22 cellular contexts compared by ENCODE assay signal in genomic region chr5:54835642-54836041, GRCh38.
DNase-seq lines count a peak whose midpoint lies in the region; ATAC-seq and TF ChIP-seq lines count a peak whose summit lies in the region.
"Had no signal": no experiment of that assay in that cellular context is flagged by ENCODE, and none has a peak within 500 bp of the region (broad histone marks: within the 10 kb centered on the region; RNA-seq: fewer than 3 reads in every experiment).

No MANE protein-coding gene starts in this region.

- no peaks in the 10 kb centered on the region for H4K20me1 ChIP-seq in MM.1S (ENCODE audit: insufficient read depth, low read length)

- no peak overlapping the region for H3K27ac Mint-ChIP-seq in MCF 10A (ENCODE audit: low read depth, unreplicated experiment)
- H3K27ac Mint-ChIP-seq: activated CD8-positive, alpha-beta T cell treated with anti-CD3 and anti-CD28 coated beads, Interleukin-2, amount 10 ng/mL, durations not matched to agents 7 days and 5 days; activated naive CD8-positive, alpha-beta T cell; IgD-negative memory B cell; natural killer cell; WTC11 had no signal

- no peaks in the 10 kb centered on the region for H3F3A ChIP-seq in MM.1S (ENCODE audit: insufficient read depth, low read length)

- CTCF ChIA-PET in MCF 10A (lab: Yijun Ruan, JAX), result interaction anchor here (0.9 to 4.6 kb wide), 5 partner anchors 9 to 319 kb away, joined by 3 to 28 read pairs (median 5); no protein-coding TSS in a partner anchor

- peaks cover 9% of the 10 kb centered on the region for H3K4me1 Mint-ChIP-seq in MCF 10A (ENCODE audit: insufficient read depth, unreplicated experiment)
- H3K4me1 Mint-ChIP-seq: WTC11 had no signal

- H3K9me2 ChIP-seq in MM.1S (replicated peaks; ENCODE audit: insufficient read depth, low read length), result no peaks in the 10 kb centered on the region

- H3K27ac ChIP-seq in breast epithelium (no peak overlapping the region), tibial artery (peak overlapping the region; percentile 41 to 59), MM.1S (ENCODE audit: low read length) (no peak overlapping the region)
- H3K27ac ChIP-seq: 22Rv1, C4-2B, prostate gland, transverse colon had no signal

- H3K36me3 ChIP-seq in breast epithelium, result no peaks in the 10 kb centered on the region
- H3K36me3 ChIP-seq in tibial artery, result no peaks in the 10 kb centered on the region
- H3K36me3 ChIP-seq in MM.1S (replicated peaks; ENCODE audit: insufficient read depth, low read length), result no peaks in the 10 kb centered on the region
- H3K36me3 ChIP-seq: prostate gland, transverse colon had no signal

- no peak for TF ChIP-seq CTCF in MCF 10A (IDR thresholded peaks at IDR 0.05; ENCODE audit: unreplicated experiment)
- TF ChIP-seq CTCF in breast epithelium (IDR thresholded peaks at IDR 0.05), result no peak
- no peak for TF ChIP-seq CTCF in astrocyte of the spinal cord (IDR thresholded peaks at IDR 0.05; ENCODE audit: low read depth, low read length)
- TF ChIP-seq CTCF in tibial artery (IDR thresholded peaks at IDR 0.05), result no peak
- no peak for TF ChIP-seq CTCF in MM.1S (IDR thresholded peaks at IDR 0.05; ENCODE audit: low read length)

- no peaks in the 10 kb centered on the region for H3K9me3 ChIP-seq in breast epithelium
- H3K9me3 ChIP-seq in tibial artery, result no peaks in the 10 kb centered on the region
- no peaks in the 10 kb centered on the region for H3K9me3 ChIP-seq in MM.1S (replicated peaks; ENCODE audit: insufficient read depth, low read length)
- H3K9me3 ChIP-seq: prostate gland, transverse colon had no signal

- no peaks in the 10 kb centered on the region for H3K27me3 ChIP-seq in breast epithelium
- H3K27me3 ChIP-seq in tibial artery, result no peaks in the 10 kb centered on the region
- H3K27me3 ChIP-seq in MM.1S (replicated peaks; ENCODE audit: insufficient read depth, low read length), result no peaks in the 10 kb centered on the region
- H3K27me3 ChIP-seq: transverse colon had no signal

- POLR2A ChIA-PET in MCF 10A (lab: Yijun Ruan, JAX), result no interaction called here

- in situ Hi-C loops in astrocyte of the spinal cord (cut with HindIII; ENCODE audit: low sequenced_read_pairs), result no loop called here

- no peaks in the 10 kb centered on the region for H3K9me3 Mint-ChIP-seq in MCF 10A (ENCODE audit: unreplicated experiment)
- H3K9me3 Mint-ChIP-seq: IgD-negative memory B cell, natural killer cell, WTC11 had no signal

- intact Hi-C loops in MCF 10A (cut with micrococcal nuclease) (no loop called here), breast epithelium (cut with DNase I; ENCODE audit: low total_unique reads) (no loop called here), tibial artery (cut with DNase I; ENCODE audit: low total_unique reads) (no loop called here)

- TF ChIP-seq POLR2A in breast epithelium (IDR thresholded peaks at IDR 0.05), result no peak

- no peaks in the 10 kb centered on the region for H3K79me2 ChIP-seq in MM.1S (ENCODE audit: low read length)

- H3K4me3 ChIP-seq in breast epithelium, result no peak overlapping the region
- no peak overlapping the region for H3K4me3 ChIP-seq in astrocyte of the spinal cord (ENCODE audit: low read depth, low read length)
- H3K4me3 ChIP-seq in tibial artery, result no peak overlapping the region
- no peak overlapping the region for H3K4me3 ChIP-seq in MM.1S (ENCODE audit: low read length)
- H3K4me3 ChIP-seq: prostate gland, transverse colon had no signal

- no peaks in the 10 kb centered on the region for H3K27me3 Mint-ChIP-seq in MCF 10A (ENCODE audit: insufficient read depth, unreplicated experiment)
- H3K27me3 Mint-ChIP-seq: activated naive CD8-positive, alpha-beta T cell had no signal

- H3K4me1 ChIP-seq in breast epithelium, result no peaks in the 10 kb centered on the region
- peaks cover 0 to 61% (median 4%) of the 10 kb centered on the region in 4 donors for H3K4me1 ChIP-seq in tibial artery
- 0 out of 2 replicates have a peak, but pooled peaks cover 1% of the 10 kb centered on the region for H3K4me1 ChIP-seq in MM.1S (ENCODE audit: low read length)
- H3K4me1 ChIP-seq: prostate gland, transverse colon had no signal

- no TSS peak for BruUV-seq in MCF 10A (replicated peaks; lab: Mats Ljungman, UMichigan)

- no peak overlapping the region for H3K9ac ChIP-seq in MM.1S (ENCODE audit: low read length)

- ATAC-seq in GM19328 (IDR thresholded peaks at IDR 0.05; ENCODE audit: unreplicated experiment) (no peak), HG03469 (IDR thresholded peaks at IDR 0.05; ENCODE audit: unreplicated experiment) (no peak)
- ATAC-seq: activated CD8-positive, alpha-beta T cell treated with anti-CD3 and anti-CD28 coated beads, Interleukin-2, amount 10 ng/mL, durations not matched to agents 7 days and 5 days; natural killer cell; WTC11 had no signal

- H3K36me3 Mint-ChIP-seq in MCF 10A (ENCODE audit: insufficient read depth, unreplicated experiment), result no peaks in the 10 kb centered on the region
- H3K36me3 Mint-ChIP-seq: activated naive CD8-positive, alpha-beta T cell; IgD-negative memory B cell; natural killer cell; WTC11 had no signal

- H2AFZ ChIP-seq in MM.1S (ENCODE audit: low read length), result no peak overlapping the region

- H3K4me3 Mint-ChIP-seq in MCF 10A (ENCODE audit: unreplicated experiment), result no peak overlapping the region
- H3K4me3 Mint-ChIP-seq: activated CD8-positive, alpha-beta T cell treated with anti-CD3 and anti-CD28 coated beads, Interleukin-2, amount 10 ng/mL, durations not matched to agents 7 days and 5 days; activated naive CD8-positive, alpha-beta T cell; IgD-negative memory B cell; natural killer cell; WTC11 had no signal

- peak; percentile 23 for DNase-seq in MCF 10A (ENCODE audit: unreplicated experiment)
- DNase-seq in breast epithelium (ENCODE audit: low spot score in 2 of 2), result no peak
- DNase-seq in astrocyte of the spinal cord (ENCODE audit: low read depth, low spot score), result peak; percentile 29
- DNase-seq in hepatic stellate cell (ENCODE audit: low spot score), result peak; percentile 32
- no peak for DNase-seq in tibial artery
- no peak for DNase-seq in MM.1S
- DNase-seq: activated CD8-positive, alpha-beta T cell treated with anti-CD3 and anti-CD28 coated beads, Interleukin-2, amount 10 ng/mL, durations not matched to agents 7 days and 5 days; activated T-cell treated with anti-CD3 and anti-CD28 coated beads, Interleukin-2, amount 50 U/mL, for 48 hours; effector CD4-positive, alpha-beta T cell; hypothalamus; natural killer cell; NCI-H187; stimulated activated naive CD4-positive, alpha-beta T cell; transverse colon had no signal

- no peak overlapping the region for H3K4me2 ChIP-seq in MM.1S (ENCODE audit: low read depth, low read length)

Comparison
In these comparisons a context has a peak if more than half of its experiments do, and no peak if none do; other contexts are left out.
1. DNase-seq: peak in MCF 10A (single experiment), astrocyte of the spinal cord (single experiment) and hepatic stellate cell (single experiment); none in breast epithelium (0 of 2), tibial artery (0 of 2) and MM.1S (single experiment).
2. H3K27ac ChIP-seq: peak in tibial artery (2 of 2); none in breast epithelium (0 of 2) and MM.1S (single experiment).